ENCODE assay signal across 18 cellular contexts in the genomic region with DNA sequence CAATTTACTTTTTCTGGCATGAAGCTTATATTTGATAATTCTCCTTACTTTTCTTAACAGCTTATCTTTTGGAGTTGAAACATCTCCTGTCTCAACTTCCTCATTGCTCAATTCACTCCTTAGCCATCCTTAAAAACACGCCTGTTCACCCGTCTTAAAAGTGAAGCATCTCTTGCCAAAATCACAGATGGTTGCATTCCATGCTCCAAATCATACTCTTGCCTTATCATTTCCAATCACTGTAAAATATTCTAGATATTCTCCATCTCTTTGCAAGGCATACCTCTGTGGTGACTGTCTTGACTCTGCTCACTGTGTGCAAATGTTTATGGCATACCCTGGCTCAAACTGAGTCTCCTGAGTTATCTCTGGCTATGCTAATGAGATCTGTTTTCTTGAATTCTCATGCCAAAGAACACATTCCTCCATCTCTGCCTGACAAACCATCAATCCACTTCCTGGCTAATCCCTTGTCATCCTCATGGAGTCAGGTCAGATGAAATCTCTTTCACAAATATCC.
DNase-seq lines count a peak whose midpoint lies in the region.
"Had no signal": no experiment of that assay in that cellular context is flagged by ENCODE, and none has a peak within 500 bp of the region (broad histone marks: within the 10 kb centered on the region; RNA-seq: fewer than 3 reads in every experiment).

No MANE protein-coding gene starts in this region.

- no peaks in the 10 kb centered on the region for H3K9me3 Mint-ChIP-seq in activated CD4-positive, alpha-beta T cell treated with anti-CD3 and anti-CD28 coated beads, Interleukin-2, amount 10 ng/mL, durations not matched to agents 7 days and 5 days

- no peaks in the 10 kb centered on the region for H3K4me1 Mint-ChIP-seq in activated CD4-positive, alpha-beta T cell treated with anti-CD3 and anti-CD28 coated beads, Interleukin-2, amount 10 ng/mL, durations not matched to agents 7 days and 5 days
- H3K4me1 Mint-ChIP-seq: B cell had no signal

- no peak overlapping the region for H3K27ac Mint-ChIP-seq in activated CD4-positive, alpha-beta T cell treated with anti-CD3 and anti-CD28 coated beads, Interleukin-2, amount 10 ng/mL, durations not matched to agents 7 days and 5 days
- H3K27ac Mint-ChIP-seq: B cell; CD8-positive, alpha-beta T cell; HFFc6 had no signal

- no peaks in the 10 kb centered on the region for H3K27me3 Mint-ChIP-seq in activated CD4-positive, alpha-beta T cell treated with anti-CD3 and anti-CD28 coated beads, Interleukin-2, amount 10 ng/mL, durations not matched to agents 7 days and 5 days
- H3K27me3 Mint-ChIP-seq: B cell had no signal

- no peak overlapping the region for H3K4me3 Mint-ChIP-seq in activated CD4-positive, alpha-beta T cell treated with anti-CD3 and anti-CD28 coated beads, Interleukin-2, amount 10 ng/mL, durations not matched to agents 7 days and 5 days
- H3K4me3 Mint-ChIP-seq: B cell; CD8-positive, alpha-beta T cell; HFFc6 had no signal

- DNase-seq in A172 (ENCODE audit: low spot score) (peak; percentile 78), M059J (ENCODE audit: low read depth) (peak; percentile 4), fibroblast of peridontal ligament (ENCODE audit: extremely low read depth) (peak; percentile 24), kidney glomerular epithelial cell (lab: John Stamatoyannopoulos, UW) (peak; percentile 6), NCI-H510A (lab: John Stamatoyannopoulos, UW) (no peak), AML-193 (lab: John Stamatoyannopoulos, UW) (no peak)
- DNase-seq in activated CD4-positive, CD25-positive, alpha-beta regulatory T cell treated with anti-CD3 and anti-CD28 coated beads, Interleukin-2, amount 50 U/mL, for 72 hours: no peak
- DNase-seq in activated CD4-positive, alpha-beta T cell treated with anti-CD3 and anti-CD28 coated beads, Interleukin-2, amount 10 ng/mL, durations not matched to agents 7 days and 5 days: no peak
- DNase-seq: CD8-positive, alpha-beta T cell; DMS 273 treated with DMSO at 0.1 percent for 48 hours; DMS53; DND-41; EL; GOT3; H7; HFFc6; IMR-90 had no signal

- POLR2A ChIA-PET in activated CD4-positive, alpha-beta T cell treated with anti-CD3 and anti-CD28 coated beads, Interleukin-2, amount 10 ng/mL, durations not matched to agents 7 days and 5 days (lab: Charles Lee): no interaction called here

- no peaks in the 10 kb centered on the region for H3K36me3 Mint-ChIP-seq in activated CD4-positive, alpha-beta T cell treated with anti-CD3 and anti-CD28 coated beads, Interleukin-2, amount 10 ng/mL, durations not matched to agents 7 days and 5 days (ENCODE audit: low read depth)
- H3K36me3 Mint-ChIP-seq: CD8-positive, alpha-beta T cell had no signal

- CTCF ChIA-PET in activated CD4-positive, alpha-beta T cell treated with anti-CD3 and anti-CD28 coated beads, Interleukin-2, amount 10 ng/mL, durations not matched to agents 7 days and 5 days (lab: Charles Lee): no interaction called here

Comparison
In these comparisons a context has a peak if more than half of its experiments do, and no peak if none do; other contexts are left out.
1. DNase-seq: peak in A172 (single experiment), M059J (single experiment), fibroblast of peridontal ligament (single experiment) and kidney glomerular epithelial cell (single experiment); none in activated CD4-positive, CD25-positive, alpha-beta regulatory T cell treated with anti-CD3 and anti-CD28 coated beads, Interleukin-2, amount 50 U/mL, for 72 hours (single experiment), activated CD4-positive, alpha-beta T cell treated with anti-CD3 and anti-CD28 coated beads, Interleukin-2, amount 10 ng/mL, durations not matched to agents 7 days and 5 days (single experiment), NCI-H510A (single experiment) and AML-193 (0 of 2).